In genomic region chr3:104460477-104461406, GRCh38 we compare ENCODE assay signal across 8 cellular contexts.
DNase-seq lines count a peak whose midpoint lies in the region; ATAC-seq and TF ChIP-seq lines count a peak whose summit lies in the region.

No MANE protein-coding gene starts in this region.

- no peaks in the 10 kb centered on the region for H3K9me3 Mint-ChIP-seq in MCF 10A (ENCODE audit: unreplicated experiment)

- no peaks in the 10 kb centered on the region for H3K4me1 ChIP-seq in breast epithelium

- no peaks in the 10 kb centered on the region for H3K27me3 ChIP-seq in breast epithelium

- no peak for ATAC-seq in HG02840 (IDR thresholded peaks at IDR 0.05; ENCODE audit: low FRiP score, unreplicated experiment)

- H3K27me3 Mint-ChIP-seq in MCF 10A (ENCODE audit: insufficient read depth, unreplicated experiment): no peaks in the 10 kb centered on the region

- no peaks in the 10 kb centered on the region for H3K9me3 ChIP-seq in breast epithelium

- no peak overlapping the region for H3K27ac ChIP-seq in breast epithelium
- peak overlapping the region; percentile 71 for H3K27ac ChIP-seq in substantia nigra (ENCODE audit: low read depth, low read length, poor library complexity, severe bottlenecking)

- TF ChIP-seq CTCF in MCF 10A (IDR thresholded peaks at IDR 0.05; ENCODE audit: unreplicated experiment) (peak; percentile 28), breast epithelium (IDR thresholded peaks at IDR 0.05) (peak in 1 of 3 donors; percentile 15)

- H3K4me3 Mint-ChIP-seq in MCF 10A (ENCODE audit: unreplicated experiment): no peak overlapping the region

- peak; percentile 20 for DNase-seq in MCF 10A (ENCODE audit: unreplicated experiment)
- DNase-seq in breast epithelium (ENCODE audit: low spot score in 2 of 2): no peak
- DNase-seq in NCI-H69 (lab: John Stamatoyannopoulos, UW): peak; percentile 73
- peak; percentile 77 for DNase-seq in globus pallidus (ENCODE audit: low spot score)
- peak in 12 of 49 donors; percentile 1 to 73 (median 10) for DNase-seq in substantia nigra (lab: John Stamatoyannopoulos, UW)
- no peak for DNase-seq in OCI-M2 (lab: John Stamatoyannopoulos, UW; ENCODE audit: unreplicated experiment)
- DNase-seq in erythroblast (lab: John Stamatoyannopoulos, UW): no peak

- no peak for TF ChIP-seq POLR2A in breast epithelium (IDR thresholded peaks at IDR 0.05)
- TF ChIP-seq POLR2A in erythroblast (IDR thresholded peaks at IDR 0.05; ENCODE audit: low read length): no peak

- H3K27ac Mint-ChIP-seq in MCF 10A (ENCODE audit: low read depth, unreplicated experiment): no peak overlapping the region

- no peaks in the 10 kb centered on the region for H3K36me3 ChIP-seq in breast epithelium

- intact Hi-C loops in MCF 10A (cut with micrococcal nuclease): loop anchor here (1.0 kb wide), 2 partner anchors 187 to 469 kb away; no protein-coding TSS in a partner anchor
- intact Hi-C loops in breast epithelium (cut with DNase I; ENCODE audit: low total_unique reads): no loop called here

- no peaks in the 10 kb centered on the region for H3K4me1 Mint-ChIP-seq in MCF 10A (ENCODE audit: insufficient read depth, unreplicated experiment)

- no TSS peak for BruUV-seq in MCF 10A (replicated peaks; lab: Mats Ljungman, UMichigan)

- CTCF ChIA-PET in MCF 10A (lab: Yijun Ruan, JAX): interaction anchor here (0.5 to 1.6 kb wide), 20 partner anchors 9 to 1788 kb away, joined by 3 to 10 read pairs (median 4); no protein-coding TSS in a partner anchor

- POLR2A ChIA-PET in MCF 10A (lab: Yijun Ruan, JAX): interaction anchor here (0.6 kb wide), 1 partner anchor 44 kb away, joined by 3 read pairs; no protein-coding TSS in a partner anchor

- no peak overlapping the region for H3K4me3 ChIP-seq in breast epithelium

- H3K36me3 Mint-ChIP-seq in MCF 10A (ENCODE audit: insufficient read depth, unreplicated experiment): no peaks in the 10 kb centered on the region

Comparison
In these comparisons a context has a peak if more than half of its experiments do, and no peak if none do; other contexts are left out.
1. DNase-seq: peak in MCF 10A (single experiment), NCI-H69 (single experiment) and globus pallidus (single experiment); none in breast epithelium (0 of 2), OCI-M2 (single experiment) and erythroblast (0 of 2).